In the genomic region with DNA sequence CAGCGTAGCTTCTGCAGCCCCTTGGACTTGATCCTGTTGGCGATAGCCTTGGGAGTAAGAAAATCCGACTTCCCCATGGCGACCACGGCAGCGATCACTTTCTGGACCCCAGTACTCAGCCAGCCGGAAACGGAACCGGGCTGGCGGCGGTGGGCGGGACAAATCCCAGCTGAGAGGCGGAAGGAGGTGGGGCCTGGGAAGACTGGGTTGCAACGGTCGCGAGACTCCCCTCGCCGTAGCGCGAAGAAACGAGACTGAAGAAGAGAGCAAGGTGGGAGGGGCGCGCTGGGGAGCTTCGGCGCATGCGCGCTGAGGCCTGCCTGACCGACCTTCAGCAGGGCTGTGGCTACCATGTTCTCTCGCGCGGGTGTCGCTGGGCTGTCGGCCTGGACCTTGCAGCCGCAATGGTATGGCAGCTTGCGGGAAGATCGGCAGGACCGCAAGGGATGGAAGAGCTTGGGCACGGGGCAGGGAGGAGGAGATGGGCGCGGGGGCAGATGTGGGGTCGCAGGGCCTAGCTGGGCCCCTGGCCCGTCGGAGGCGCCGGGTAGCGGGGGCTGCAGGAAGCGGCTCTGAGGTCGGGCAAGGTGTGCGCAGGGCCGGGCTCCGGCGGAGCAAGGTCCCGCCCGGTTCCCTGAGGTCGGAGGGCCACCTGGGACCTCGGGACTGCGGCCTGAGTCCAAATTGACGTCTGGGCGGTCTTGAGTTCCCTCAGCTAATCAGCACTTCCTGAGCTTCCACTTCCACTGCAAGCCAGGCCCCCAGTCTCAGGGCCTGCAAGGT, we compare ENCODE assay signal across 1 cellular context.
TF ChIP-seq lines count a peak whose summit lies in the region.

A gene (plus strand): TSS at position 321 of the 783 bp plus-strand sequence. CDS start 31 bp downstream, at position 352.
A gene with protein sequence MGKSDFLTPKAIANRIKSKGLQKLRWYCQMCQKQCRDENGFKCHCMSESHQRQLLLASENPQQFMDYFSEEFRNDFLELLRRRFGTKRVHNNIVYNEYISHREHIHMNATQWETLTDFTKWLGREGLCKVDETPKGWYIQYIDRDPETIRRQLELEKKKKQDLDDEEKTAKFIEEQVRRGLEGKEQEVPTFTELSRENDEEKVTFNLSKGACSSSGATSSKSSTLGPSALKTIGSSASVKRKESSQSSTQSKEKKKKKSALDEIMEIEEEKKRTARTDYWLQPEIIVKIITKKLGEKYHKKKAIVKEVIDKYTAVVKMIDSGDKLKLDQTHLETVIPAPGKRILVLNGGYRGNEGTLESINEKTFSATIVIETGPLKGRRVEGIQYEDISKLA (minus strand): TSS at position 137 of the 783 bp plus-strand sequence. CDS start 60 bp downstream, at position 77.

TF ChIP-seq in HepG2, 621 proteins besides CTCF, POLR2A, EP300 and RAD21 (continued from another document and continues in another):
- TF ChIP-seq, protein P1, sequence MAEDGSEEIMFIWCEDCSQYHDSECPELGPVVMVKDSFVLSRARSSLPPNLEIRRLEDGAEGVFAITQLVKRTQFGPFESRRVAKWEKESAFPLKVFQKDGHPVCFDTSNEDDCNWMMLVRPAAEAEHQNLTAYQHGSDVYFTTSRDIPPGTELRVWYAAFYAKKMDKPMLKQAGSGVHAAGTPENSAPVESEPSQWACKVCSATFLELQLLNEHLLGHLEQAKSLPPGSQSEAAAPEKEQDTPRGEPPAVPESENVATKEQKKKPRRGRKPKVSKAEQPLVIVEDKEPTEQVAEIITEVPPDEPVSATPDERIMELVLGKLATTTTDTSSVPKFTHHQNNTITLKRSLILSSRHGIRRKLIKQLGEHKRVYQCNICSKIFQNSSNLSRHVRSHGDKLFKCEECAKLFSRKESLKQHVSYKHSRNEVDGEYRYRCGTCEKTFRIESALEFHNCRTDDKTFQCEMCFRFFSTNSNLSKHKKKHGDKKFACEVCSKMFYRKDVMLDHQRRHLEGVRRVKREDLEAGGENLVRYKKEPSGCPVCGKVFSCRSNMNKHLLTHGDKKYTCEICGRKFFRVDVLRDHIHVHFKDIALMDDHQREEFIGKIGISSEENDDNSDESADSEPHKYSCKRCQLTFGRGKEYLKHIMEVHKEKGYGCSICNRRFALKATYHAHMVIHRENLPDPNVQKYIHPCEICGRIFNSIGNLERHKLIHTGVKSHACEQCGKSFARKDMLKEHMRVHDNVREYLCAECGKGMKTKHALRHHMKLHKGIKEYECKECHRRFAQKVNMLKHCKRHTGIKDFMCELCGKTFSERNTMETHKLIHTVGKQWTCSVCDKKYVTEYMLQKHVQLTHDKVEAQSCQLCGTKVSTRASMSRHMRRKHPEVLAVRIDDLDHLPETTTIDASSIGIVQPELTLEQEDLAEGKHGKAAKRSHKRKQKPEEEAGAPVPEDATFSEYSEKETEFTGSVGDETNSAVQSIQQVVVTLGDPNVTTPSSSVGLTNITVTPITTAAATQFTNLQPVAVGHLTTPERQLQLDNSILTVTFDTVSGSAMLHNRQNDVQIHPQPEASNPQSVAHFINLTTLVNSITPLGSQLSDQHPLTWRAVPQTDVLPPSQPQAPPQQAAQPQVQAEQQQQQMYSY (CRISPR knock-in tag; IDR thresholded peaks at IDR 0.05): no peak
- TF ChIP-seq, protein P2, sequence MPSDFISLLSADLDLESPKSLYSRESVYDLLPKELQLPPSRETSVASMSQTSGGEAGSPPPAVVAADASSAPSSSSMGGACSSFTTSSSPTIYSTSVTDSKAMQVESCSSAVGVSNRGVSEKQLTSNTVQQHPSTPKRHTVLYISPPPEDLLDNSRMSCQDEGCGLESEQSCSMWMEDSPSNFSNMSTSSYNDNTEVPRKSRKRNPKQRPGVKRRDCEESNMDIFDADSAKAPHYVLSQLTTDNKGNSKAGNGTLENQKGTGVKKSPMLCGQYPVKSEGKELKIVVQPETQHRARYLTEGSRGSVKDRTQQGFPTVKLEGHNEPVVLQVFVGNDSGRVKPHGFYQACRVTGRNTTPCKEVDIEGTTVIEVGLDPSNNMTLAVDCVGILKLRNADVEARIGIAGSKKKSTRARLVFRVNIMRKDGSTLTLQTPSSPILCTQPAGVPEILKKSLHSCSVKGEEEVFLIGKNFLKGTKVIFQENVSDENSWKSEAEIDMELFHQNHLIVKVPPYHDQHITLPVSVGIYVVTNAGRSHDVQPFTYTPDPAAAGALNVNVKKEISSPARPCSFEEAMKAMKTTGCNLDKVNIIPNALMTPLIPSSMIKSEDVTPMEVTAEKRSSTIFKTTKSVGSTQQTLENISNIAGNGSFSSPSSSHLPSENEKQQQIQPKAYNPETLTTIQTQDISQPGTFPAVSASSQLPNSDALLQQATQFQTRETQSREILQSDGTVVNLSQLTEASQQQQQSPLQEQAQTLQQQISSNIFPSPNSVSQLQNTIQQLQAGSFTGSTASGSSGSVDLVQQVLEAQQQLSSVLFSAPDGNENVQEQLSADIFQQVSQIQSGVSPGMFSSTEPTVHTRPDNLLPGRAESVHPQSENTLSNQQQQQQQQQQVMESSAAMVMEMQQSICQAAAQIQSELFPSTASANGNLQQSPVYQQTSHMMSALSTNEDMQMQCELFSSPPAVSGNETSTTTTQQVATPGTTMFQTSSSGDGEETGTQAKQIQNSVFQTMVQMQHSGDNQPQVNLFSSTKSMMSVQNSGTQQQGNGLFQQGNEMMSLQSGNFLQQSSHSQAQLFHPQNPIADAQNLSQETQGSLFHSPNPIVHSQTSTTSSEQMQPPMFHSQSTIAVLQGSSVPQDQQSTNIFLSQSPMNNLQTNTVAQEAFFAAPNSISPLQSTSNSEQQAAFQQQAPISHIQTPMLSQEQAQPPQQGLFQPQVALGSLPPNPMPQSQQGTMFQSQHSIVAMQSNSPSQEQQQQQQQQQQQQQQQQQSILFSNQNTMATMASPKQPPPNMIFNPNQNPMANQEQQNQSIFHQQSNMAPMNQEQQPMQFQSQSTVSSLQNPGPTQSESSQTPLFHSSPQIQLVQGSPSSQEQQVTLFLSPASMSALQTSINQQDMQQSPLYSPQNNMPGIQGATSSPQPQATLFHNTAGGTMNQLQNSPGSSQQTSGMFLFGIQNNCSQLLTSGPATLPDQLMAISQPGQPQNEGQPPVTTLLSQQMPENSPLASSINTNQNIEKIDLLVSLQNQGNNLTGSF (CRISPR knock-in tag; IDR thresholded peaks at IDR 0.05): no peak
- TF ChIP-seq FOXJ3 (CRISPR knock-in tag; IDR thresholded peaks at IDR 0.05; ENCODE audit: borderline replicate concordance) (0 out of 2 replicates have a peak, but pooled peaks have one; percentile 44), ZFX (CRISPR knock-in tag; IDR thresholded peaks at IDR 0.05; ENCODE audit: low read depth) (peak; percentile 100), ZNF816 (CRISPR knock-in tag; IDR thresholded peaks at IDR 0.05; ENCODE audit: borderline replicate concordance) (no peak), ZNF17 (CRISPR knock-in tag; IDR thresholded peaks at IDR 0.05) (no peak), PRPF4 (IDR thresholded peaks at IDR 0.05; ENCODE audit: low read depth, low read length, poor library complexity, severe bottlenecking) (no peak), NR2F1 (CRISPR knock-in tag; IDR thresholded peaks at IDR 0.05) (no peak), ZNF383 (CRISPR knock-in tag; IDR thresholded peaks at IDR 0.05; ENCODE audit: borderline replicate concordance) (no peak), GLI4 (CRISPR knock-in tag; IDR thresholded peaks at IDR 0.05; ENCODE audit: borderline replicate concordance) (no peak), MIXL1 (CRISPR knock-in tag; IDR thresholded peaks at IDR 0.05) (no peak), ZNF558 (CRISPR knock-in tag; IDR thresholded peaks at IDR 0.05; ENCODE audit: borderline replicate concordance) (no peak; the same call in 1 of the 2 replicates), TCF7 (IDR thresholded peaks at IDR 0.05; ENCODE audit: low read depth) (no peak), SIX1 (CRISPR knock-in tag; IDR thresholded peaks at IDR 0.05; ENCODE audit: borderline replicate concordance) (no peak), KLF11 (CRISPR knock-in tag; IDR thresholded peaks at IDR 0.05) (no peak), MAFF (IDR thresholded peaks at IDR 0.05; ENCODE audit: low read depth, low read length) (no peak), ZNF790 (CRISPR knock-in tag; IDR thresholded peaks at IDR 0.05; ENCODE audit: borderline replicate concordance) (0 out of 2 replicates have a peak, but pooled peaks have one; percentile 18), MTA3 (CRISPR knock-in tag; IDR thresholded peaks at IDR 0.05) (no peak), FOXK1 (CRISPR knock-in tag; IDR thresholded peaks at IDR 0.05; ENCODE audit: borderline replicate concordance, low read depth) (peak; percentile 37; the same call in 1 of the 2 replicates), ZNF556 (CRISPR knock-in tag; IDR thresholded peaks at IDR 0.05; ENCODE audit: borderline replicate concordance) (0 out of 2 replicates have a peak, but pooled peaks have one; percentile 29)
- TF ChIP-seq, protein P3, sequence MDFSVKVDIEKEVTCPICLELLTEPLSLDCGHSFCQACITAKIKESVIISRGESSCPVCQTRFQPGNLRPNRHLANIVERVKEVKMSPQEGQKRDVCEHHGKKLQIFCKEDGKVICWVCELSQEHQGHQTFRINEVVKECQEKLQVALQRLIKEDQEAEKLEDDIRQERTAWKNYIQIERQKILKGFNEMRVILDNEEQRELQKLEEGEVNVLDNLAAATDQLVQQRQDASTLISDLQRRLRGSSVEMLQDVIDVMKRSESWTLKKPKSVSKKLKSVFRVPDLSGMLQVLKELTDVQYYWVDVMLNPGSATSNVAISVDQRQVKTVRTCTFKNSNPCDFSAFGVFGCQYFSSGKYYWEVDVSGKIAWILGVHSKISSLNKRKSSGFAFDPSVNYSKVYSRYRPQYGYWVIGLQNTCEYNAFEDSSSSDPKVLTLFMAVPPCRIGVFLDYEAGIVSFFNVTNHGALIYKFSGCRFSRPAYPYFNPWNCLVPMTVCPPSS (IDR thresholded peaks at IDR 0.05): no peak
- TF ChIP-seq, protein P4, sequence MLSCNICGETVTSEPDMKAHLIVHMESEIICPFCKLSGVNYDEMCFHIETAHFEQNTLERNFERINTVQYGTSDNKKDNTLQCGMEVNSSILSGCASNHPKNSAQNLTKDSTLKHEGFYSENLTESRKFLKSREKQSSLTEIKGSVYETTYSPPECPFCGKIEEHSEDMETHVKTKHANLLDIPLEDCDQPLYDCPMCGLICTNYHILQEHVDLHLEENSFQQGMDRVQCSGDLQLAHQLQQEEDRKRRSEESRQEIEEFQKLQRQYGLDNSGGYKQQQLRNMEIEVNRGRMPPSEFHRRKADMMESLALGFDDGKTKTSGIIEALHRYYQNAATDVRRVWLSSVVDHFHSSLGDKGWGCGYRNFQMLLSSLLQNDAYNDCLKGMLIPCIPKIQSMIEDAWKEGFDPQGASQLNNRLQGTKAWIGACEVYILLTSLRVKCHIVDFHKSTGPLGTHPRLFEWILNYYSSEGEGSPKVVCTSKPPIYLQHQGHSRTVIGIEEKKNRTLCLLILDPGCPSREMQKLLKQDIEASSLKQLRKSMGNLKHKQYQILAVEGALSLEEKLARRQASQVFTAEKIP (CRISPR knock-in tag; IDR thresholded peaks at IDR 0.05; ENCODE audit: borderline replicate concordance): no peak
- TF ChIP-seq, protein P5, sequence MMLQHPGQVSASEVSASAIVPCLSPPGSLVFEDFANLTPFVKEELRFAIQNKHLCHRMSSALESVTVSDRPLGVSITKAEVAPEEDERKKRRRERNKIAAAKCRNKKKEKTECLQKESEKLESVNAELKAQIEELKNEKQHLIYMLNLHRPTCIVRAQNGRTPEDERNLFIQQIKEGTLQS (CRISPR knock-in tag; IDR thresholded peaks at IDR 0.05): 0 out of 2 replicates have a peak, but pooled peaks have one; percentile 22
- TF ChIP-seq, protein P6, sequence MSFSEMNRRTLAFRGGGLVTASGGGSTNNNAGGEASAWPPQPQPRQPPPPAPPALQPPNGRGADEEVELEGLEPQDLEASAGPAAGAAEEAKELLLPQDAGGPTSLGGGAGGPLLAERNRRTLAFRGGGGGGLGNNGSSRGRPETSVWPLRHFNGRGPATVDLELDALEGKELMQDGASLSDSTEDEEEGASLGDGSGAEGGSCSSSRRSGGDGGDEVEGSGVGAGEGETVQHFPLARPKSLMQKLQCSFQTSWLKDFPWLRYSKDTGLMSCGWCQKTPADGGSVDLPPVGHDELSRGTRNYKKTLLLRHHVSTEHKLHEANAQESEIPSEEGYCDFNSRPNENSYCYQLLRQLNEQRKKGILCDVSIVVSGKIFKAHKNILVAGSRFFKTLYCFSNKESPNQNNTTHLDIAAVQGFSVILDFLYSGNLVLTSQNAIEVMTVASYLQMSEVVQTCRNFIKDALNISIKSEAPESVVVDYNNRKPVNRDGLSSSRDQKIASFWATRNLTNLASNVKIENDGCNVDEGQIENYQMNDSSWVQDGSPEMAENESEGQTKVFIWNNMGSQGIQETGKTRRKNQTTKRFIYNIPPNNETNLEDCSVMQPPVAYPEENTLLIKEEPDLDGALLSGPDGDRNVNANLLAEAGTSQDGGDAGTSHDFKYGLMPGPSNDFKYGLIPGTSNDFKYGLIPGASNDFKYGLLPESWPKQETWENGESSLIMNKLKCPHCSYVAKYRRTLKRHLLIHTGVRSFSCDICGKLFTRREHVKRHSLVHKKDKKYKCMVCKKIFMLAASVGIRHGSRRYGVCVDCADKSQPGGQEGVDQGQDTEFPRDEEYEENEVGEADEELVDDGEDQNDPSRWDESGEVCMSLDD (CRISPR knock-in tag; IDR thresholded peaks at IDR 0.05; ENCODE audit: borderline replicate concordance): no peak
- TF ChIP-seq, protein P7, sequence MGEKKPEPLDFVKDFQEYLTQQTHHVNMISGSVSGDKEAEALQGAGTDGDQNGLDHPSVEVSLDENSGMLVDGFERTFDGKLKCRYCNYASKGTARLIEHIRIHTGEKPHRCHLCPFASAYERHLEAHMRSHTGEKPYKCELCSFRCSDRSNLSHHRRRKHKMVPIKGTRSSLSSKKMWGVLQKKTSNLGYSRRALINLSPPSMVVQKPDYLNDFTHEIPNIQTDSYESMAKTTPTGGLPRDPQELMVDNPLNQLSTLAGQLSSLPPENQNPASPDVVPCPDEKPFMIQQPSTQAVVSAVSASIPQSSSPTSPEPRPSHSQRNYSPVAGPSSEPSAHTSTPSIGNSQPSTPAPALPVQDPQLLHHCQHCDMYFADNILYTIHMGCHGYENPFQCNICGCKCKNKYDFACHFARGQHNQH (CRISPR knock-in tag; IDR thresholded peaks at IDR 0.05): no peak
- TF ChIP-seq, protein P8, sequence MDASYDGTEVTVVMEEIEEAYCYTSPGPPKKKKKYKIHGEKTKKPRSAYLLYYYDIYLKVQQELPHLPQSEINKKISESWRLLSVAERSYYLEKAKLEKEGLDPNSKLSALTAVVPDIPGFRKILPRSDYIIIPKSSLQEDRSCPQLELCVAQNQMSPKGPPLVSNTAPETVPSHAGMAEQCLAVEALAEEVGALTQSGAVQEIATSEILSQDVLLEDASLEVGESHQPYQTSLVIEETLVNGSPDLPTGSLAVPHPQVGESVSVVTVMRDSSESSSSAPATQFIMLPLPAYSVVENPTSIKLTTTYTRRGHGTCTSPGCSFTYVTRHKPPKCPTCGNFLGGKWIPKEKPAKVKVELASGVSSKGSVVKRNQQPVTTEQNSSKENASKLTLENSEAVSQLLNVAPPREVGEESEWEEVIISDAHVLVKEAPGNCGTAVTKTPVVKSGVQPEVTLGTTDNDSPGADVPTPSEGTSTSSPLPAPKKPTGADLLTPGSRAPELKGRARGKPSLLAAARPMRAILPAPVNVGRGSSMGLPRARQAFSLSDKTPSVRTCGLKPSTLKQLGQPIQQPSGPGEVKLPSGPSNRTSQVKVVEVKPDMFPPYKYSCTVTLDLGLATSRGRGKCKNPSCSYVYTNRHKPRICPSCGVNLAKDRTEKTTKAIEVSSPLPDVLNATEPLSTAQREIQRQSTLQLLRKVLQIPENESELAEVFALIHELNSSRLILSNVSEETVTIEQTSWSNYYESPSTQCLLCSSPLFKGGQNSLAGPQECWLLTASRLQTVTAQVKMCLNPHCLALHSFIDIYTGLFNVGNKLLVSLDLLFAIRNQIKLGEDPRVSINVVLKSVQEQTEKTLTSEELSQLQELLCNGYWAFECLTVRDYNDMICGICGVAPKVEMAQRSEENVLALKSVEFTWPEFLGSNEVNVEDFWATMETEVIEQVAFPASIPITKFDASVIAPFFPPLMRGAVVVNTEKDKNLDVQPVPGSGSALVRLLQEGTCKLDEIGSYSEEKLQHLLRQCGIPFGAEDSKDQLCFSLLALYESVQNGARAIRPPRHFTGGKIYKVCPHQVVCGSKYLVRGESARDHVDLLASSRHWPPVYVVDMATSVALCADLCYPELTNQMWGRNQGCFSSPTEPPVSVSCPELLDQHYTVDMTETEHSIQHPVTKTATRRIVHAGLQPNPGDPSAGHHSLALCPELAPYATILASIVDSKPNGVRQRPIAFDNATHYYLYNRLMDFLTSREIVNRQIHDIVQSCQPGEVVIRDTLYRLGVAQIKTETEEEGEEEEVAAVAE (CRISPR knock-in tag; IDR thresholded peaks at IDR 0.05; ENCODE audit: borderline replicate concordance): peak; percentile 8; the same call in 1 of the 2 replicates
